In the genomic region with DNA sequence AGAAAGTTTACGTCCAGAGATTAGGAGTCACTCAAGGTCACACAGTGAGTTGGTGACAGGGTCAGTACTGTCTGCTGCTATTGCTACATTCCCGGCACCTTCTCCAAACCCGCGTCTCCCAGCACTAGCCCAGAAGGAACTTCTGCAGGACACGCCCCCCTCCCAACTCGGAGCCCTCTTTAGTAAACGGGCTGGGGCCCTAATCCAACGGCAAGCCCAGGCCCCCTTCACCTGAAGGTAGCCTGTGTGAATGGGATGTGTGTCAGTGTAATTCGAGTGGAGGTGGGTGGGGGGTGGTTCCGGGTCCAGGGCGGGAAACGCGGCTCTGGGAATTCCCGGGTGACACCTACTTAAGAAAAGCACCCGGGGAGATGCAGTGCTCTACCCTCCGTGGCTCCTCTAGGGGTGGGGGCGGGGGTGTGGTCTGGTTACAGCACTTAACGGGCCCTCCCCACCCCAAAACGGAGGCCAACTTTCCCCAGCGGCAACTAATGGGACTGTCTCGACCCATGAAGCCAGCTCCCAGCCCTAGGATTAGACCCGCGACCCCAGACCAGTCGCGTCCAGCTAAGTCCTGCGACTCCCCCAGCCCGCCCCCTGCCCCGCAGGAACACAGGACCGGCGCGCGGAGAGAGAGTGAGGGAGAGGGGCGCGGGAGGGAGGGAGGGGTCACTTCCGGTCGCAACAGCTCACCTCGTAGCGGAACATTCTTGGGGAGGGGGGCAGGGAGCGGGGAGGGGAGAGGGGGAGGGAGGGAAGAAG, we compare ENCODE assay signal across 8 cellular contexts. TPM values are rescaled to one million over a fixed set of nuclear protein-coding genes. Genes with fewer than 3 reads are reported as not detected.
DNase-seq lines count a peak whose midpoint lies in the region; ATAC-seq lines count a peak whose summit lies in the region.

No MANE protein-coding gene starts in this region.

- H3K4me3 Mint-ChIP-seq in naive thymus-derived CD4-positive, alpha-beta T cell = peak overlapping the region; percentile 83 to 100 (median 91)
- peak overlapping the region; percentile 93 for H3K4me3 Mint-ChIP-seq in stimulated activated naive B cell treated with anti-CD40 and anti-IgM and Interleukin-4, amounts not matched to agents 10 μg/mL and 1 μg/mL and 100 μg/mL, for 72 hours

- peak; percentile 12 for ATAC-seq in HG02610 (IDR thresholded peaks at IDR 0.05; ENCODE audit: unreplicated experiment)
- peak; percentile 47 for ATAC-seq in naive thymus-derived CD4-positive, alpha-beta T cell
- ATAC-seq in stimulated activated naive B cell treated with anti-CD40 and anti-IgM and Interleukin-4, amounts not matched to agents 10 μg/mL and 1 μg/mL and 100 μg/mL, for 72 hours (replicated peaks) = peak; percentile 40 to 45

- 0% methylated on average over 24 to 39 of the region's 39 CpGs for WGBS in esophagus, 2 donors

- intact Hi-C loops in naive thymus-derived CD4-positive, alpha-beta T cell (cut with micrococcal nuclease) = loop anchor here (5.0 kb wide), 2 partner anchors 1759 to 1956 kb away; partner anchors contain the start of genes CPSF7 (in 1 of the 2), MED19 (in 1 of the 2) and TMX2 (in 1 of the 2)

- peak overlapping the region; percentile 78 to 93 for H3K4me3 ChIP-seq in esophagus (ENCODE audit: low read depth in 1 of 2, low read length in 2 of 2)
- peak overlapping the region; percentile 73 for H3K4me3 ChIP-seq in naive thymus-derived CD4-positive, alpha-beta T cell (ENCODE audit: low read length)

- DNase-seq in NCI-H1105 treated with DMSO at 0.1 percent for 48 hours (lab: John Stamatoyannopoulos, UW) (peak; percentile 33), NCI-H1105 (lab: John Stamatoyannopoulos, UW) (no peak), NCI-H2171 (lab: John Stamatoyannopoulos, UW) (peak; percentile 20)
- peak; percentile 42 for DNase-seq in activated CD8-positive, alpha-beta memory T cell treated with anti-CD3 and anti-CD28 coated beads, Interleukin-2, amount 50 U/mL, for 24 hours (ENCODE audit: extremely low read depth)
- DNase-seq in naive thymus-derived CD4-positive, alpha-beta T cell = peak in 3 of 9 donors; percentile 7 to 79 (median 64)
- DNase-seq in stimulated activated naive B cell treated with anti-CD40 and anti-IgM and Interleukin-4, amounts not matched to agents 10 μg/mL and 1 μg/mL and 100 μg/mL, for 72 hours = peak; percentile 42

- no peaks in the 10 kb centered on the region for H3K4me1 ChIP-seq in esophagus (ENCODE audit: control insufficient read depth in 2 of 2, insufficient read depth in 2 of 2, low read length in 1 of 2)
- peaks cover 17 to 23% of the 10 kb centered on the region in 2 donors for H3K4me1 ChIP-seq in naive thymus-derived CD4-positive, alpha-beta T cell (ENCODE audit: control insufficient read depth in 2 of 2, insufficient read depth in 2 of 2, low read length in 2 of 2)

- peaks cover 0 to 2% (median 0%) of the 10 kb centered on the region in 5 donors for H3K27me3 Mint-ChIP-seq in naive thymus-derived CD4-positive, alpha-beta T cell
- H3K27me3 Mint-ChIP-seq in stimulated activated naive B cell treated with anti-CD40 and anti-IgM and Interleukin-4, amounts not matched to agents 10 μg/mL and 1 μg/mL and 100 μg/mL, for 72 hours = no peaks in the 10 kb centered on the region

- no peaks in the 10 kb centered on the region for H3K9me3 ChIP-seq in esophagus (ENCODE audit: control insufficient read depth in 2 of 2, insufficient read depth in 1 of 2, low read depth in 1 of 2, low read length in 1 of 2)
- no peaks in the 10 kb centered on the region for H3K9me3 ChIP-seq in naive thymus-derived CD4-positive, alpha-beta T cell (ENCODE audit: control insufficient read depth in 2 of 3, low read length in 3 of 3)

- CTCF ChIA-PET in naive thymus-derived CD4-positive, alpha-beta T cell (lab: Charles Lee) = interaction anchor here (0.5 to 1.6 kb wide), 3 partner anchors 39 to 88 kb away, joined by 3 to 6 read pairs (median 5); partner anchors contain the start of gene OSBP

- no peaks in the 10 kb centered on the region for H3K9me3 Mint-ChIP-seq in naive thymus-derived CD4-positive, alpha-beta T cell
- no peaks in the 10 kb centered on the region for H3K9me3 Mint-ChIP-seq in stimulated activated naive B cell treated with anti-CD40 and anti-IgM and Interleukin-4, amounts not matched to agents 10 μg/mL and 1 μg/mL and 100 μg/mL, for 72 hours

- H3K36me3 Mint-ChIP-seq in naive thymus-derived CD4-positive, alpha-beta T cell = peaks cover 0 to 21% (median 12%) of the 10 kb centered on the region in 5 donors
- peaks cover 17 to 19% of the 10 kb centered on the region in 2 donors for H3K36me3 Mint-ChIP-seq in stimulated activated naive B cell treated with anti-CD40 and anti-IgM and Interleukin-4, amounts not matched to agents 10 μg/mL and 1 μg/mL and 100 μg/mL, for 72 hours

- H3K4me1 Mint-ChIP-seq in naive thymus-derived CD4-positive, alpha-beta T cell = peaks cover 34 to 56% (median 47%) of the 10 kb centered on the region in 7 donors
- H3K4me1 Mint-ChIP-seq in stimulated activated naive B cell treated with anti-CD40 and anti-IgM and Interleukin-4, amounts not matched to agents 10 μg/mL and 1 μg/mL and 100 μg/mL, for 72 hours = peaks cover 20 to 45% of the 10 kb centered on the region in 2 donors

- H3K36me3 ChIP-seq in esophagus (ENCODE audit: control insufficient read depth in 2 of 2, insufficient read depth in 2 of 2, low read length in 1 of 2) = peaks cover 0 to 5% of the 10 kb centered on the region in 2 donors
- peaks cover 4 to 28% (median 14%) of the 10 kb centered on the region in 3 experiments for H3K36me3 ChIP-seq in naive thymus-derived CD4-positive, alpha-beta T cell (ENCODE audit: control insufficient read depth in 2 of 3, insufficient read depth in 3 of 3, low read length in 3 of 3)

- peak overlapping the region; percentile 82 to 93 for H3K27ac ChIP-seq in esophagus (ENCODE audit: low read depth in 2 of 2, low read length in 1 of 2)
- peak overlapping the region; percentile 98 for H3K27ac ChIP-seq in naive thymus-derived CD4-positive, alpha-beta T cell (ENCODE audit: low read depth, low read length)

- POLR2A ChIA-PET in naive thymus-derived CD4-positive, alpha-beta T cell (lab: Charles Lee) = interaction anchor here (0.8 to 7.1 kb wide), 21 partner anchors 7 to 122 kb away, joined by 3 to 89 read pairs (median 4); partner anchors contain the start of gene OSBP

- H3K27me3 ChIP-seq in esophagus (ENCODE audit: control insufficient read depth in 1 of 2, insufficient read depth in 2 of 2, low read length in 2 of 2) = no peaks in the 10 kb centered on the region
- no peaks in the 10 kb centered on the region for H3K27me3 ChIP-seq in naive thymus-derived CD4-positive, alpha-beta T cell (ENCODE audit: control insufficient read depth in 2 of 2, insufficient read depth in 2 of 2, low read length in 2 of 2)

- peak overlapping the region; percentile 90 to 100 (median 97) for H3K27ac Mint-ChIP-seq in naive thymus-derived CD4-positive, alpha-beta T cell
- H3K27ac Mint-ChIP-seq in stimulated activated naive B cell treated with anti-CD40 and anti-IgM and Interleukin-4, amounts not matched to agents 10 μg/mL and 1 μg/mL and 100 μg/mL, for 72 hours = peak overlapping the region; percentile 98

RNA-seq across cellular contexts. Expression of gene PATL1, which starts 0.5 kb away (rescaled TPM):
- polyA plus RNA-seq in esophagus = 10 to 100 TPM in 1 of 2 donors, 1 to 10 TPM in 1; 7.3 to 12.6 TPM
- total RNA-seq in naive thymus-derived CD4-positive, alpha-beta T cell = 10 to 100 TPM; 40.6 to 60.1 (median 45.3) TPM
- polyA plus RNA-seq in naive thymus-derived CD4-positive, alpha-beta T cell = 1 to 10 TPM; 5.7 to 7.6 TPM

RNA-seq across cellular contexts. Expression of gene OR10V1, which starts 45.3 kb away (rescaled TPM):
- not detected for polyA plus RNA-seq in esophagus
- not detected for total RNA-seq in naive thymus-derived CD4-positive, alpha-beta T cell
- polyA plus RNA-seq in naive thymus-derived CD4-positive, alpha-beta T cell = not detected

RNA-seq across cellular contexts. Expression of gene OSBP, which starts 52.8 kb away (rescaled TPM):
- 10 to 100 TPM in 1 of 2 donors, 1 to 10 TPM in 1; 7.5 to 13.6 TPM for polyA plus RNA-seq in esophagus
- 10 to 100 TPM; 39.8 to 57.6 (median 52.4) TPM for total RNA-seq in naive thymus-derived CD4-positive, alpha-beta T cell
- 10 to 100 TPM; 21.0 to 34.5 TPM for polyA plus RNA-seq in naive thymus-derived CD4-positive, alpha-beta T cell
